ENCODE assay signal across 19 cellular contexts in the genomic region with DNA sequence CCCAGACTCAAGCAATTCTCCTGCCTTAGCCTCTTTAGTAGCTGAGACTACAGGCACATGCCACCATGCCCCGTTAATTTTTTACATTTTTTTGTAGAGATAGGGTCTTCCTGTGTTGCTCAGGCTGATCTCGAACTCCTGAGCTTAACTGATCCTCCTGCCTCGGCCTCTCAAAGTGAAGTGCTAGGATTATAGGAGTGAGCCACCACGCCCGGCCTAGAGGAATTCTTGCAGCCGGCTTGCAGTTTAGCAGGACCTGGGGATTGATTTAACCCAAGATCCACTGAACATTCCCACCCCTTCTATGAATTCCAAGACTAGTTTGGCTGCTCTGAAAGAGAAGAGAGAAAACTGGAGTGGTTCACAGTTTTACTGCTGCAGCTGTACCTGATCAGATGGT.
"Had no signal": no experiment of that assay in that cellular context is flagged by ENCODE, and none has a peak within 500 bp of the region (broad histone marks: within the 10 kb centered on the region; RNA-seq: fewer than 3 reads in every experiment).

No MANE protein-coding gene starts in this region.

- H3K9me3 Mint-ChIP-seq: natural killer cell, neural crest cell had no signal

- H3K36me3 Mint-ChIP-seq: natural killer cell had no signal

- H3K36me3 ChIP-seq: sigmoid colon, thoracic aorta, transverse colon had no signal

- H3K4me1 Mint-ChIP-seq: neural crest cell had no signal

- H3K27ac ChIP-seq: coronary artery, gastroesophageal sphincter, sigmoid colon, skin epidermis, stomach, thoracic aorta, transverse colon had no signal

- H3K9me3 ChIP-seq: gastroesophageal sphincter, sigmoid colon, stomach, thoracic aorta, transverse colon had no signal

- ATAC-seq: gastroesophageal sphincter, left lobe of liver, natural killer cell had no signal

- DNase-seq: effector CD4-positive, alpha-beta T cell; glutamatergic neuron; islet precursor cell; mammary epithelial cell; natural killer cell; posterior cingulate gyrus; sigmoid colon; stimulated activated CD4-positive, alpha-beta T cell treated with anti-CD3 and anti-CD28 coated beads, Interleukin-2, amount 100 ng/mL, for 24 hours; stimulated activated CD4-positive, alpha-beta T cell treated with anti-CD3 and anti-CD28 coated beads, Interleukin-4, amount 100 ng/mL, for 4 hours; stimulated activated naive CD4-positive, alpha-beta T cell; stomach; substantia nigra; transverse colon had no signal

- H3K4me3 Mint-ChIP-seq: natural killer cell, neural crest cell had no signal
